Comparison of ENCODE assay signal across 1 cellular context in the genomic region with DNA sequence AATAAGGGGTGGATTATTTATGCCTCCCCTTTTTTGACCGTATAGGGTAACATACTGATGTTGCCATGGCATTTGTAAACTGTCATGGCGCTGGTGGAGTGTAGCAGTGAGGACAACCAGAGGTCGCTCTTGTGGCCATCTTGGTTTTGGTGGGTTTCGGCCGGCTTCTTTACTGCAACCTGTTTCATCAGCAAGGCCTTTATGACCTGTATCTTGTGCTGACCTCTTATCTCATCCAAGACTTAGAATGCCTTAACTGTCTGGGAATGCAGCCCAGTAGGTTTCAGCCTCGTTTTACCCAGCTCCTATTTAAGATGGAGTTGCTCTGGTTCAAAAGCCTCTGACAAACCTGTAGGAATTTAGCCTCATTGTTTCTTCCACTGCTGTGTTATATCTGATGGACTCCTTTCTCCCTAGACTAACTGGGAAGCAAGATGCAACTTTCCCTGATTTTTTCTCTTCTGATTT.
TF ChIP-seq lines count a peak whose summit lies in the region.

No MANE protein-coding gene starts in this region.

TF ChIP-seq in K562, 482 proteins besides CTCF, POLR2A, EP300 and RAD21 (continued from another document and continues in another):
- TF ChIP-seq, protein P1, sequence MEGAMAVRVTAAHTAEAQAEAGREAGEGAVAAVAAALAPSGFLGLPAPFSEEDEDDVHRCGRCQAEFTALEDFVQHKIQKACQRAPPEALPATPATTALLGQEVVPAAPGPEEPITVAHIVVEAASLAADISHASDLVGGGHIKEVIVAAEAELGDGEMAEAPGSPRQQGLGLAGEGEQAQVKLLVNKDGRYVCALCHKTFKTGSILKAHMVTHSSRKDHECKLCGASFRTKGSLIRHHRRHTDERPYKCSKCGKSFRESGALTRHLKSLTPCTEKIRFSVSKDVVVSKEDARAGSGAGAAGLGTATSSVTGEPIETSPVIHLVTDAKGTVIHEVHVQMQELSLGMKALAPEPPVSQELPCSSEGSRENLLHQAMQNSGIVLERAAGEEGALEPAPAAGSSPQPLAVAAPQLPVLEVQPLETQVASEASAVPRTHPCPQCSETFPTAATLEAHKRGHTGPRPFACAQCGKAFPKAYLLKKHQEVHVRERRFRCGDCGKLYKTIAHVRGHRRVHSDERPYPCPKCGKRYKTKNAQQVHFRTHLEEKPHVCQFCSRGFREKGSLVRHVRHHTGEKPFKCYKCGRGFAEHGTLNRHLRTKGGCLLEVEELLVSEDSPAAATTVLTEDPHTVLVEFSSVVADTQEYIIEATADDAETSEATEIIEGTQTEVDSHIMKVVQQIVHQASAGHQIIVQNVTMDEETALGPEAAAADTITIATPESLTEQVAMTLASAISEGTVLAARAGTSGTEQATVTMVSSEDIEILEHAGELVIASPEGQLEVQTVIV (CRISPR knock-in tag; IDR thresholded peaks at IDR 0.05; ENCODE audit: borderline replicate concordance) = no peak
- TF ChIP-seq ZBTB9 (CRISPR knock-in tag; IDR thresholded peaks at IDR 0.05) (peak; percentile 82; the same call in 1 of the 2 replicates), YY1 (IDR thresholded peaks at IDR 0.05; ENCODE audit: borderline replicate concordance in 1 of 3, control insufficient read depth in 1 of 3, extremely low read depth in 1 of 3, insufficient read depth in 3 of 3, insufficient read length in 1 of 3, insufficient replicate concordance in 2 of 3, low read depth in 1 of 3, low read length in 2 of 3) (peak in 1 of 3 experiments; percentile 69), CLOCK (CRISPR knock-in tag; IDR thresholded peaks at IDR 0.05; ENCODE audit: borderline replicate concordance) (no peak), KDM2B (CRISPR knock-in tag; IDR thresholded peaks at IDR 0.05) (no peak), SMARCA4 (IDR thresholded peaks at IDR 0.05) (no peak), SMARCC2 (IDR thresholded peaks at IDR 0.05; ENCODE audit: low read depth) (no peak), GTF2F1 (IDR thresholded peaks at IDR 0.05; ENCODE audit: low read depth, low read length) (no peak), EHMT2 (IDR thresholded peaks at IDR 0.05) (no peak), ZNF444 (CRISPR knock-in tag; IDR thresholded peaks at IDR 0.05) (no peak), MTA3 (IDR thresholded peaks at IDR 0.05; ENCODE audit: borderline replicate concordance) (no peak), CHD2 (IDR thresholded peaks at IDR 0.05; ENCODE audit: low read depth, low read length) (no peak), SETDB1 (IDR thresholded peaks at IDR 0.05; ENCODE audit: low read length) (no peak), ZNF639 (CRISPR knock-in tag; conservative IDR thresholded peaks at IDR 0.05 in 1 of 2, IDR thresholded peaks at IDR 0.05 in 1 of 2) (peak in 1 of 2 experiments; percentile 81; a peak in 2 of 4 replicates), MYBL2 (IDR thresholded peaks at IDR 0.05; ENCODE audit: low read depth) (no peak), MYBL2 (CRISPR knock-in tag; IDR thresholded peaks at IDR 0.05; ENCODE audit: borderline replicate concordance) (no peak), ZNF24 (IDR thresholded peaks at IDR 0.05) (no peak), POLR3A (IDR thresholded peaks at IDR 0.05; ENCODE audit: borderline replicate concordance, extremely low read depth, insufficient read depth, insufficient read length) (no peak), E2F3 (CRISPR knock-in tag; IDR thresholded peaks at IDR 0.05) (no peak), SLC30A9 (CRISPR knock-in tag; IDR thresholded peaks at IDR 0.05) (no peak), SRSF3 (IDR thresholded peaks at IDR 0.05; ENCODE audit: insufficient read depth, low read length) (no peak), CXXC5 (CRISPR knock-in tag; IDR thresholded peaks at IDR 0.05) (peak; percentile 98), CTCFL (IDR thresholded peaks at IDR 0.05; ENCODE audit: borderline replicate concordance, insufficient read depth, low read depth, low read length, poor library complexity, severe bottlenecking) (no peak), BCL6 (CRISPR knock-in tag; IDR thresholded peaks at IDR 0.05) (peak; percentile 88), NR3C1 (CRISPR knock-in tag; IDR thresholded peaks at IDR 0.05) (no peak), SRSF7 (optimal IDR thresholded peaks at IDR 0.05; ENCODE audit: low read depth, low read length) (no peak), RBM14 (IDR thresholded peaks at IDR 0.05; ENCODE audit: borderline replicate concordance, insufficient read depth, low read depth, low read length) (no peak), NCOA1 (IDR thresholded peaks at IDR 0.05; ENCODE audit: low read depth) (no peak), SAFB2 (IDR thresholded peaks at IDR 0.05; ENCODE audit: borderline replicate concordance, low read depth, low read length, severe bottlenecking) (no peak), MYC (IDR thresholded peaks at IDR 0.05; ENCODE audit: low read depth, low read length) (no peak), MYC (CRISPR knock-in tag; IDR thresholded peaks at IDR 0.05; ENCODE audit: borderline replicate concordance, low read depth) (no peak), CEBPG (CRISPR knock-in tag; IDR thresholded peaks at IDR 0.05) (peak; percentile 82), CEBPG (tag; conservative IDR thresholded peaks at IDR 0.05 in 1 of 2, IDR thresholded peaks at IDR 0.05 in 1 of 2) (peak in 1 of 2 experiments; percentile 59; a peak in 1 of 4 replicates), ZNF146 (CRISPR knock-in tag; IDR thresholded peaks at IDR 0.05; ENCODE audit: unreplicated experiment) (no peak), DDX20 (tag; IDR thresholded peaks at IDR 0.05; ENCODE audit: low read depth) (peak; percentile 92), ZNF436 (CRISPR knock-in tag; IDR thresholded peaks at IDR 0.05) (no peak), ZNF408 (CRISPR knock-in tag; IDR thresholded peaks at IDR 0.05; ENCODE audit: low read depth) (no peak), ZNF274 (IDR thresholded peaks at IDR 0.05; ENCODE audit: borderline replicate concordance, low read depth, low read length) (no peak), TAF7 (tag; IDR thresholded peaks at IDR 0.05) (peak; percentile 72; the same call in 1 of the 2 replicates), ZNF644 (tag; IDR thresholded peaks at IDR 0.05; ENCODE audit: low read depth) (peak; percentile 95), HDGF (IDR thresholded peaks at IDR 0.05) (no peak), CREB3 (tag; conservative IDR thresholded peaks at IDR 0.05; ENCODE audit: low read depth) (peak; percentile 96)
- TF ChIP-seq, protein P2, sequence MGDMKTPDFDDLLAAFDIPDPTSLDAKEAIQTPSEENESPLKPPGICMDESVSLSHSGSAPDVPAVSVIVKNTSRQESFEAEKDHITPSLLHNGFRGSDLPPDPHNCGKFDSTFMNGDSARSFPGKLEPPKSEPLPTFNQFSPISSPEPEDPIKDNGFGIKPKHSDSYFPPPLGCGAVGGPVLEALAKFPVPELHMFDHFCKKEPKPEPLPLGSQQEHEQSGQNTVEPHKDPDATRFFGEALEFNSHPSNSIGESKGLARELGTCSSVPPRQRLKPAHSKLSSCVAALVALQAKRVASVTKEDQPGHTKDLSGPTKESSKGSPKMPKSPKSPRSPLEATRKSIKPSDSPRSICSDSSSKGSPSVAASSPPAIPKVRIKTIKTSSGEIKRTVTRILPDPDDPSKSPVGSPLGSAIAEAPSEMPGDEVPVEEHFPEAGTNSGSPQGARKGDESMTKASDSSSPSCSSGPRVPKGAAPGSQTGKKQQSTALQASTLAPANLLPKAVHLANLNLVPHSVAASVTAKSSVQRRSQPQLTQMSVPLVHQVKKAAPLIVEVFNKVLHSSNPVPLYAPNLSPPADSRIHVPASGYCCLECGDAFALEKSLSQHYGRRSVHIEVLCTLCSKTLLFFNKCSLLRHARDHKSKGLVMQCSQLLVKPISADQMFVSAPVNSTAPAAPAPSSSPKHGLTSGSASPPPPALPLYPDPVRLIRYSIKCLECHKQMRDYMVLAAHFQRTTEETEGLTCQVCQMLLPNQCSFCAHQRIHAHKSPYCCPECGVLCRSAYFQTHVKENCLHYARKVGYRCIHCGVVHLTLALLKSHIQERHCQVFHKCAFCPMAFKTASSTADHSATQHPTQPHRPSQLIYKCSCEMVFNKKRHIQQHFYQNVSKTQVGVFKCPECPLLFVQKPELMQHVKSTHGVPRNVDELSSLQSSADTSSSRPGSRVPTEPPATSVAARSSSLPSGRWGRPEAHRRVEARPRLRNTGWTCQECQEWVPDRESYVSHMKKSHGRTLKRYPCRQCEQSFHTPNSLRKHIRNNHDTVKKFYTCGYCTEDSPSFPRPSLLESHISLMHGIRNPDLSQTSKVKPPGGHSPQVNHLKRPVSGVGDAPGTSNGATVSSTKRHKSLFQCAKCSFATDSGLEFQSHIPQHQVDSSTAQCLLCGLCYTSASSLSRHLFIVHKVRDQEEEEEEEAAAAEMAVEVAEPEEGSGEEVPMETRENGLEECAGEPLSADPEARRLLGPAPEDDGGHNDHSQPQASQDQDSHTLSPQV (IDR thresholded peaks at IDR 0.05) = peak; percentile 96
- TF ChIP-seq, protein P3, sequence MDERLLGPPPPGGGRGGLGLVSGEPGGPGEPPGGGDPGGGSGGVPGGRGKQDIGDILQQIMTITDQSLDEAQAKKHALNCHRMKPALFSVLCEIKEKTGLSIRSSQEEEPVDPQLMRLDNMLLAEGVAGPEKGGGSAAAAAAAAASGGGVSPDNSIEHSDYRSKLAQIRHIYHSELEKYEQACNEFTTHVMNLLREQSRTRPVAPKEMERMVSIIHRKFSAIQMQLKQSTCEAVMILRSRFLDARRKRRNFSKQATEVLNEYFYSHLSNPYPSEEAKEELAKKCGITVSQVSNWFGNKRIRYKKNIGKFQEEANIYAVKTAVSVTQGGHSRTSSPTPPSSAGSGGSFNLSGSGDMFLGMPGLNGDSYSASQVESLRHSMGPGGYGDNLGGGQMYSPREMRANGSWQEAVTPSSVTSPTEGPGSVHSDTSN (CRISPR knock-in tag; IDR thresholded peaks at IDR 0.05; ENCODE audit: low read depth) = no peak
- TF ChIP-seq, protein P3 (tag; conservative IDR thresholded peaks at IDR 0.05; ENCODE audit: low read depth) = 0 out of 2 replicates have a peak, but pooled peaks have one; percentile 34
